In genomic region chr2:231587744-231588143, GRCh38 we compare ENCODE assay signal across 4 cellular contexts. TPM values are rescaled to one million over a fixed set of nuclear protein-coding genes. Genes with fewer than 3 reads are reported as not detected.
"Had no signal": no experiment of that assay in that cellular context is flagged by ENCODE, and none has a peak within 500 bp of the region (broad histone marks: within the 10 kb centered on the region; RNA-seq: fewer than 3 reads in every experiment).

No MANE protein-coding gene starts in this region.

RNA-seq across cellular contexts. Expression of gene TEX44, which starts 4.9 kb away (rescaled TPM):
- total RNA-seq: HT-29, HT1080, IMR-90 had no signal
- polyA plus RNA-seq: IgD-negative memory B cell, IMR-90 had no signal

RNA-seq across cellular contexts. Expression of gene NMUR1, which starts 57.5 kb away (rescaled TPM):
- total RNA-seq: HT-29, HT1080, IMR-90 had no signal
- polyA plus RNA-seq: IMR-90 had no signal
